30 cellular contexts compared by ENCODE assay signal in genomic region chr1:89211035-89211634, GRCh38. TPM values are rescaled to one million over a fixed set of nuclear protein-coding genes. Genes with fewer than 3 reads are reported as not detected.
"Had no signal": no experiment of that assay in that cellular context is flagged by ENCODE, and none has a peak within 500 bp of the region (broad histone marks: within the 10 kb centered on the region; RNA-seq: fewer than 3 reads in every experiment).

No MANE protein-coding gene starts in this region.

- DNase-seq: activated CD4-positive, alpha-beta memory T cell treated with anti-CD3 and anti-CD28 coated beads, Interleukin-2, amount 10 ng/mL, durations not matched to agents 7 days and 5 days; activated CD4-positive, alpha-beta T cell treated with anti-CD3 and anti-CD28 coated beads for 36 hours; activated CD4-positive, alpha-beta T cell treated with anti-CD3 and anti-CD28 coated beads, Interleukin-2, amount 10 ng/mL, durations not matched to agents 24 days and 14 days; activated CD4-positive, CD25-positive, alpha-beta regulatory T cell; activated CD4-positive, CD25-positive, alpha-beta regulatory T cell treated with anti-CD3 and anti-CD28 coated beads, Interleukin-2, amount 50 U/mL, for 72 hours; activated CD8-positive, alpha-beta memory T cell treated with anti-CD3 and anti-CD28 coated beads, Interleukin-2, amount 50 U/mL, for 48 hours; activated gamma-delta T cell; activated naive CD4-positive, alpha-beta T cell; activated naive CD4-positive, alpha-beta T cell treated with anti-CD3 and anti-CD28 coated beads, Interleukin-2, amount 10 ng/mL, durations not matched to agents 7 days and 5 days; activated naive CD8-positive, alpha-beta T cell treated with anti-CD3 and anti-CD28 coated beads, Interleukin-2, amount 10 ng/mL, durations not matched to agents 7 days and 5 days; activated T-cell treated with anti-CD3 and anti-CD28 coated beads for 4 hours; activated T-cell treated with anti-CD3 and anti-CD28 coated beads, Interleukin-2, amount 50 U/mL, for 24 hours; activated T-cell treated with anti-CD3 and anti-CD28 coated beads, Interleukin-2, amount 50 U/mL, for 72 hours; central memory CD4-positive, alpha-beta T cell; cerebellar nuclear complex; colonic mucosa; effector memory CD4-positive, alpha-beta T cell; erythroblast; foreskin keratinocyte; gastrocnemius medialis; glutamatergic neuron; heart left ventricle; T-helper 2 cell had no signal

- H3K27me3 Mint-ChIP-seq: activated CD4-positive, alpha-beta memory T cell treated with anti-CD3 and anti-CD28 coated beads, Interleukin-2, amount 10 ng/mL, durations not matched to agents 7 days and 5 days; activated CD4-positive, alpha-beta T cell treated with anti-CD3 and anti-CD28 coated beads for 36 hours; activated CD4-positive, alpha-beta T cell treated with anti-CD3 and anti-CD28 coated beads, Interleukin-2, amount 10 ng/mL, durations not matched to agents 24 days and 14 days; activated naive CD4-positive, alpha-beta T cell treated with anti-CD3 and anti-CD28 coated beads, Interleukin-2, amount 10 ng/mL, durations not matched to agents 7 days and 5 days; activated naive CD8-positive, alpha-beta T cell treated with anti-CD3 and anti-CD28 coated beads, Interleukin-2, amount 10 ng/mL, durations not matched to agents 7 days and 5 days; activated T-cell treated with anti-CD3 and anti-CD28 coated beads, Interleukin-2, amount 50 U/mL, for 24 hours; brain had no signal

- H3K36me3 Mint-ChIP-seq: brain had no signal

- H3K36me3 ChIP-seq: ascending aorta, breast epithelium, cardiac muscle cell, colonic mucosa, esophagus muscularis mucosa, gastrocnemius medialis, heart left ventricle had no signal

- H3K4me3 Mint-ChIP-seq: activated CD4-positive, alpha-beta memory T cell treated with anti-CD3 and anti-CD28 coated beads, Interleukin-2, amount 10 ng/mL, durations not matched to agents 7 days and 5 days; activated CD4-positive, alpha-beta T cell treated with anti-CD3 and anti-CD28 coated beads for 36 hours; activated CD4-positive, alpha-beta T cell treated with anti-CD3 and anti-CD28 coated beads, Interleukin-2, amount 10 ng/mL, durations not matched to agents 24 days and 14 days; activated naive CD4-positive, alpha-beta T cell treated with anti-CD3 and anti-CD28 coated beads, Interleukin-2, amount 10 ng/mL, durations not matched to agents 7 days and 5 days; activated naive CD8-positive, alpha-beta T cell treated with anti-CD3 and anti-CD28 coated beads, Interleukin-2, amount 10 ng/mL, durations not matched to agents 7 days and 5 days; activated T-cell treated with anti-CD3 and anti-CD28 coated beads, Interleukin-2, amount 50 U/mL, for 24 hours; activated T-cell treated with anti-CD3 and anti-CD28 coated beads, Interleukin-2, amount 50 U/mL, for 72 hours; brain had no signal

- H3K27ac ChIP-seq: ascending aorta, breast epithelium, cardiac muscle cell, colonic mucosa, esophagus muscularis mucosa, foreskin keratinocyte, gastrocnemius medialis, heart left ventricle had no signal

- H3K9me3 ChIP-seq: ascending aorta, colonic mucosa, esophagus muscularis mucosa, gastrocnemius medialis had no signal

- H3K4me1 ChIP-seq: ascending aorta, breast epithelium, colonic mucosa, esophagus muscularis mucosa, foreskin keratinocyte, gastrocnemius medialis, heart left ventricle had no signal

- H3K4me1 Mint-ChIP-seq: activated CD4-positive, alpha-beta T cell treated with anti-CD3 and anti-CD28 coated beads, Interleukin-2, amount 10 ng/mL, durations not matched to agents 24 days and 14 days; brain had no signal

- H3K27me3 ChIP-seq: ascending aorta, breast epithelium, cardiac muscle cell, colonic mucosa, esophagus muscularis mucosa, foreskin keratinocyte, gastrocnemius medialis, heart left ventricle had no signal

- H3K4me3 ChIP-seq: ascending aorta, breast epithelium, cardiac muscle cell, colonic mucosa, esophagus muscularis mucosa, gastrocnemius medialis, heart left ventricle had no signal

- H3K27ac Mint-ChIP-seq: activated CD4-positive, alpha-beta memory T cell treated with anti-CD3 and anti-CD28 coated beads, Interleukin-2, amount 10 ng/mL, durations not matched to agents 7 days and 5 days; activated CD4-positive, alpha-beta T cell treated with anti-CD3 and anti-CD28 coated beads for 36 hours; activated CD4-positive, alpha-beta T cell treated with anti-CD3 and anti-CD28 coated beads, Interleukin-2, amount 10 ng/mL, durations not matched to agents 24 days and 14 days; activated naive CD4-positive, alpha-beta T cell treated with anti-CD3 and anti-CD28 coated beads, Interleukin-2, amount 10 ng/mL, durations not matched to agents 7 days and 5 days; activated naive CD4-positive, alpha-beta T cell treated with anti-CD3 and anti-CD28 coated beads, Interleukin-2, amount 50 U/mL, for 72 hours; activated naive CD8-positive, alpha-beta T cell treated with anti-CD3 and anti-CD28 coated beads, Interleukin-2, amount 10 ng/mL, durations not matched to agents 7 days and 5 days; activated T-cell treated with anti-CD3 and anti-CD28 coated beads, Interleukin-2, amount 50 U/mL, for 24 hours; activated T-cell treated with anti-CD3 and anti-CD28 coated beads, Interleukin-2, amount 50 U/mL, for 72 hours; brain had no signal

- ATAC-seq: activated CD4-positive, alpha-beta T cell treated with anti-CD3 and anti-CD28 coated beads for 36 hours; activated naive CD4-positive, alpha-beta T cell treated with anti-CD3 and anti-CD28 coated beads, Interleukin-2, amount 50 U/mL, for 72 hours; activated T-cell treated with anti-CD3 and anti-CD28 coated beads, Interleukin-2, amount 50 U/mL, for 72 hours; foreskin keratinocyte; gastrocnemius medialis; heart left ventricle had no signal

RNA-seq across cellular contexts. Expression of gene GBP7, which starts 35.3 kb away (rescaled TPM):
- total RNA-seq: activated CD4-positive, alpha-beta T cell treated with anti-CD3 and anti-CD28 coated beads for 36 hours; activated CD4-positive, alpha-beta T cell treated with anti-CD3 and anti-CD28 coated beads, Interleukin-2, amount 10 ng/mL, durations not matched to agents 24 days and 14 days; activated naive CD4-positive, alpha-beta T cell treated with anti-CD3 and anti-CD28 coated beads, Interleukin-2, amount 50 U/mL, for 72 hours; ascending aorta; breast epithelium; cardiac muscle cell; colonic mucosa; dermis microvascular lymphatic vessel endothelial cell; esophagus muscularis mucosa; foreskin keratinocyte; gastrocnemius medialis had no signal
- polyA plus RNA-seq: foreskin keratinocyte, heart left ventricle had no signal
